Comparison of ENCODE assay signal across 1 cellular context in the genomic region with DNA sequence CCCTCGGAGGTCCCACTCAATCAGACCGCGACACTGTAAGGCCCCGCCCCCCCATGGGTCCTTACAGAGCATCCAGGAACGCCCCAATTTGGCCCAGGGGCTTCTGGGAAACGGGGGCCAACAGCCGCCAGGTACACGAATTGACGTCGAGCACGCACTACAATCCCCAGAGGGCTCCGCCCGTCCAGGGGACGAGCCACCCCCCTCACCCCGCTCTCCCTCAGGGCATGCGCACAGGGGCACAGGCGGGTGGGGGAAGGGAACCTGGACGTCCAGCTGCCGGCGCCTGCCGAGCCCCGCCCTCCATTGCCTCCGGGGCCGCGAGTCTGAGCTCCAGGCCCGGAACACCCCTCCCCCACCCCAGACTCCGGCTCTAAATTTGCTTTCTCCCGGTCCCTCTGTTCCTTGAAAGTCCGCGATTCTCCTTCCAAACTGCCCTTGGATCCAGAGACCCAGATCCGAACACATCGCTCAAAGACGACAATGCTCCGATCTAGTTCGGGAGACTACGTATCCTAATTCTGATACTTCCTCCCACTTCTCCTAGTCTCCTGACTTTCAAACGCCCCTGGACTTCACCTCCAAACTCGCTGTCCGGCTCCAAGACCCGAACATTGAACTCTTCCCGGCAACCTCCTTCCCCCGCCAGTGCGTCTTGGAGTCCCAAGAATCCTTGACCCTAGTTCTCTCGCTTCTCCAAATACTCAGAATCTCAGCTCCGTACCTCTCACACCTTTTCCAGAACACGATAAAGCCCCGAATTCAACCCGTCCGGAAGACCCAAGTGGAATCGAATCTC.
TF ChIP-seq lines count a peak whose summit lies in the region.

No MANE protein-coding gene starts in this region.

TF ChIP-seq in HCT116, 20 proteins besides CTCF, POLR2A, EP300 and RAD21 (continued from another document):
- TF ChIP-seq REST (IDR thresholded peaks at IDR 0.05; ENCODE audit: low read depth) (no peak), EZH2phosphoT487 (IDR thresholded peaks at IDR 0.05; ENCODE audit: borderline replicate concordance) (no peak)
- TF ChIP-seq, protein P1, sequence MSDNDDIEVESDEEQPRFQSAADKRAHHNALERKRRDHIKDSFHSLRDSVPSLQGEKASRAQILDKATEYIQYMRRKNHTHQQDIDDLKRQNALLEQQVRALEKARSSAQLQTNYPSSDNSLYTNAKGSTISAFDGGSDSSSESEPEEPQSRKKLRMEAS (IDR thresholded peaks at IDR 0.05), result no peak; the same call in 1 of the 2 replicates
TF ChIP-seq in HCT116: peak in this region for 7.
